In genomic region chr7:25066253-25066652, GRCh38 we compare ENCODE assay signal across 16 cellular contexts. TPM values are rescaled to one million over a fixed set of nuclear protein-coding genes. Genes with fewer than 3 reads are reported as not detected.
DNase-seq lines count a peak whose midpoint lies in the region; ATAC-seq, FAIRE-seq and TF ChIP-seq lines count a peak whose summit lies in the region.
"Had no signal": no experiment of that assay in that cellular context is flagged by ENCODE, and none has a peak within 500 bp of the region (broad histone marks: within the 10 kb centered on the region; RNA-seq: fewer than 3 reads in every experiment).

No MANE protein-coding gene starts in this region.

- no peaks in the 10 kb centered on the region for H3K36me3 Mint-ChIP-seq in activated CD8-positive, alpha-beta T cell treated with anti-CD3 and anti-CD28 coated beads for 36 hours (ENCODE audit: low read depth)
- no peaks in the 10 kb centered on the region for H3K36me3 Mint-ChIP-seq in activated CD8-positive, alpha-beta T cell treated with anti-CD3 and anti-CD28 coated beads, Interleukin-2, amount 10 ng/mL, durations not matched to agents 7 days and 5 days (ENCODE audit: low read depth)
- no peaks in the 10 kb centered on the region for H3K36me3 Mint-ChIP-seq in CD4-positive, CD25-positive, alpha-beta regulatory T cell
- H3K36me3 Mint-ChIP-seq in T-helper 17 cell (ENCODE audit: low read depth), result no peaks in the 10 kb centered on the region
- no peaks in the 10 kb centered on the region for H3K36me3 Mint-ChIP-seq in naive thymus-derived CD8-positive, alpha-beta T cell
- H3K36me3 Mint-ChIP-seq: CD4-positive, alpha-beta memory T cell had no signal

- no peak overlapping the region for H3K27ac ChIP-seq in CD4-positive, CD25-positive, alpha-beta regulatory T cell (ENCODE audit: insufficient read depth, low read length, poor library complexity, severe bottlenecking)
- H3K27ac ChIP-seq in keratinocyte (ENCODE audit: control insufficient read depth, insufficient read depth, low read length), result no peak overlapping the region

- CTCF ChIA-PET in activated CD8-positive, alpha-beta T cell treated with anti-CD3 and anti-CD28 coated beads for 36 hours (lab: Charles Lee), result interaction anchor here (7.3 kb wide), 1 partner anchor 254 kb away, joined by 66 read pairs; no protein-coding TSS in a partner anchor
- CTCF ChIA-PET in activated CD8-positive, alpha-beta T cell treated with anti-CD3 and anti-CD28 coated beads, Interleukin-2, amount 10 ng/mL, durations not matched to agents 7 days and 5 days (lab: Charles Lee), result interaction anchor here (3.0 to 4.7 kb wide), 2 partner anchors 245 to 253 kb away, joined by 18 to 27 read pairs; no protein-coding TSS in a partner anchor

- no peak overlapping the region for H3K4me2 ChIP-seq in keratinocyte (ENCODE audit: control insufficient read depth, extremely low read depth, insufficient read depth, low read depth, low read length)

- no peaks in the 10 kb centered on the region for H3K27me3 ChIP-seq in CD4-positive, CD25-positive, alpha-beta regulatory T cell (ENCODE audit: control insufficient read depth, insufficient read depth, low read length)
- no peaks in the 10 kb centered on the region for H3K27me3 ChIP-seq in keratinocyte (ENCODE audit: control insufficient read depth, extremely low read depth, insufficient read depth, low read length)

- no peaks in the 10 kb centered on the region for H3K9me3 Mint-ChIP-seq in activated CD8-positive, alpha-beta T cell treated with anti-CD3 and anti-CD28 coated beads for 36 hours
- no peaks in the 10 kb centered on the region for H3K9me3 Mint-ChIP-seq in activated CD8-positive, alpha-beta T cell treated with anti-CD3 and anti-CD28 coated beads, Interleukin-2, amount 10 ng/mL, durations not matched to agents 7 days and 5 days (ENCODE audit: insufficient read depth)
- no peaks in the 10 kb centered on the region for H3K9me3 Mint-ChIP-seq in CD4-positive, CD25-positive, alpha-beta regulatory T cell
- H3K9me3 Mint-ChIP-seq in naive thymus-derived CD8-positive, alpha-beta T cell, result no peaks in the 10 kb centered on the region

- DNase-seq in activated CD8-positive, alpha-beta T cell treated with anti-CD3 and anti-CD28 coated beads for 36 hours, result no peak
- no peak for DNase-seq in activated CD8-positive, alpha-beta T cell treated with anti-CD3 and anti-CD28 coated beads, Interleukin-2, amount 10 ng/mL, durations not matched to agents 7 days and 5 days
- no peak for DNase-seq in CD4-positive, CD25-positive, alpha-beta regulatory T cell
- DNase-seq in T-helper 17 cell (no peak), keratinocyte (ENCODE audit: low read depth, low spot score) (no peak), NCI-H2081 (lab: John Stamatoyannopoulos, UW) (no peak), hippocampal formation (lab: John Stamatoyannopoulos, UW) (no peak)
- DNase-seq in naive thymus-derived CD8-positive, alpha-beta T cell, result no peak
- DNase-seq: ACHN; C1 segment of cervical spinal cord; CD4-positive, alpha-beta memory T cell; DMS79 had no signal

- H3K4me1 ChIP-seq in CD4-positive, CD25-positive, alpha-beta regulatory T cell (ENCODE audit: control insufficient read depth, insufficient read depth, low read length, poor library complexity, severe bottlenecking), result peaks cover 3% of the 10 kb centered on the region
- H3K4me1 ChIP-seq in keratinocyte (ENCODE audit: control insufficient read depth, extremely low read depth, insufficient read depth, low read length), result no peaks in the 10 kb centered on the region

- H3K4me3 Mint-ChIP-seq in activated CD8-positive, alpha-beta T cell treated with anti-CD3 and anti-CD28 coated beads for 36 hours, result no peak overlapping the region
- no peak overlapping the region for H3K4me3 Mint-ChIP-seq in activated CD8-positive, alpha-beta T cell treated with anti-CD3 and anti-CD28 coated beads, Interleukin-2, amount 10 ng/mL, durations not matched to agents 7 days and 5 days
- H3K4me3 Mint-ChIP-seq in CD4-positive, CD25-positive, alpha-beta regulatory T cell, result no peak overlapping the region
- H3K4me3 Mint-ChIP-seq in T-helper 17 cell, result no peak overlapping the region
- H3K4me3 Mint-ChIP-seq in naive thymus-derived CD8-positive, alpha-beta T cell, result no peak overlapping the region
- H3K4me3 Mint-ChIP-seq: B cell; CD4-positive, alpha-beta memory T cell had no signal

- H3K27me3 Mint-ChIP-seq in activated CD8-positive, alpha-beta T cell treated with anti-CD3 and anti-CD28 coated beads for 36 hours, result no peaks in the 10 kb centered on the region
- peaks cover 9% of the 10 kb centered on the region for H3K27me3 Mint-ChIP-seq in activated CD8-positive, alpha-beta T cell treated with anti-CD3 and anti-CD28 coated beads, Interleukin-2, amount 10 ng/mL, durations not matched to agents 7 days and 5 days (ENCODE audit: low read depth)
- peaks cover 19% of the 10 kb centered on the region for H3K27me3 Mint-ChIP-seq in CD4-positive, CD25-positive, alpha-beta regulatory T cell
- H3K27me3 Mint-ChIP-seq in T-helper 17 cell, result peaks cover 14% of the 10 kb centered on the region
- peaks cover 0 to 2% (median 0%) of the 10 kb centered on the region in 5 donors for H3K27me3 Mint-ChIP-seq in naive thymus-derived CD8-positive, alpha-beta T cell

- peak; percentile 56 for ATAC-seq in activated CD8-positive, alpha-beta T cell treated with anti-CD3 and anti-CD28 coated beads for 36 hours
- ATAC-seq in activated CD8-positive, alpha-beta T cell treated with anti-CD3 and anti-CD28 coated beads, Interleukin-2, amount 10 ng/mL, durations not matched to agents 7 days and 5 days, result no peak
- ATAC-seq in CD4-positive, CD25-positive, alpha-beta regulatory T cell (ENCODE audit: low read depth in 2 of 2), result no peak
- no peak for ATAC-seq in T-helper 17 cell
- ATAC-seq in naive thymus-derived CD8-positive, alpha-beta T cell, result no peak
- ATAC-seq: GM12878 had no signal

- POLR2A ChIA-PET in activated CD8-positive, alpha-beta T cell treated with anti-CD3 and anti-CD28 coated beads for 36 hours (lab: Charles Lee), result interaction anchor here (0.8 kb wide), 1 partner anchor 26 kb away, joined by 3 read pairs; no protein-coding TSS in a partner anchor
- POLR2A ChIA-PET in activated CD8-positive, alpha-beta T cell treated with anti-CD3 and anti-CD28 coated beads, Interleukin-2, amount 10 ng/mL, durations not matched to agents 7 days and 5 days (lab: Charles Lee), result no interaction called here
- POLR2A ChIA-PET in naive thymus-derived CD8-positive, alpha-beta T cell (lab: Charles Lee), result no interaction called here

- H3K27ac Mint-ChIP-seq in activated CD8-positive, alpha-beta T cell treated with anti-CD3 and anti-CD28 coated beads for 36 hours, result no peak overlapping the region
- H3K27ac Mint-ChIP-seq in activated CD8-positive, alpha-beta T cell treated with anti-CD3 and anti-CD28 coated beads, Interleukin-2, amount 10 ng/mL, durations not matched to agents 7 days and 5 days, result no peak overlapping the region
- H3K27ac Mint-ChIP-seq in CD4-positive, CD25-positive, alpha-beta regulatory T cell, result peak overlapping the region in 2 of 3 donors; percentile 8 to 57
- H3K27ac Mint-ChIP-seq in T-helper 17 cell, result peak overlapping the region; percentile 59
- H3K27ac Mint-ChIP-seq in naive thymus-derived CD8-positive, alpha-beta T cell, result no peak overlapping the region
- H3K27ac Mint-ChIP-seq: B cell had no signal

- no peak overlapping the region for H2AFZ ChIP-seq in keratinocyte (ENCODE audit: control insufficient read depth, low read length)

- no peaks in the 10 kb centered on the region for H3K9me1 ChIP-seq in keratinocyte (ENCODE audit: control insufficient read depth, extremely low read depth, insufficient read depth, low read length)

- TF ChIP-seq CTCF in activated CD8-positive, alpha-beta T cell treated with anti-CD3 and anti-CD28 coated beads for 36 hours (IDR thresholded peaks at IDR 0.05), result no peak
- TF ChIP-seq CTCF in keratinocyte (optimal IDR thresholded peaks at IDR 0.05 in 1 of 3, IDR thresholded peaks at IDR 0.05 in 1 of 3, conservative IDR thresholded peaks at IDR 0.05 in 1 of 3; ENCODE audit: extremely low read depth in 1 of 3, insufficient read depth in 2 of 3, low read length in 3 of 3), result no peak

- H3K4me1 Mint-ChIP-seq in activated CD8-positive, alpha-beta T cell treated with anti-CD3 and anti-CD28 coated beads for 36 hours (ENCODE audit: low read depth), result peaks cover 6% of the 10 kb centered on the region
- H3K4me1 Mint-ChIP-seq in activated CD8-positive, alpha-beta T cell treated with anti-CD3 and anti-CD28 coated beads, Interleukin-2, amount 10 ng/mL, durations not matched to agents 7 days and 5 days (ENCODE audit: low read depth), result peaks cover 8% of the 10 kb centered on the region
- H3K4me1 Mint-ChIP-seq in CD4-positive, CD25-positive, alpha-beta regulatory T cell, result peaks cover 0 to 11% (median 4%) of the 10 kb centered on the region in 4 donors
- H3K4me1 Mint-ChIP-seq in T-helper 17 cell, result peaks cover 18% of the 10 kb centered on the region
- peaks cover 0 to 5% (median 0%) of the 10 kb centered on the region in 4 donors for H3K4me1 Mint-ChIP-seq in naive thymus-derived CD8-positive, alpha-beta T cell

- H3K9ac ChIP-seq in keratinocyte (ENCODE audit: control insufficient read depth, extremely low read depth, insufficient read depth, low read length), result no peak overlapping the region

- no peaks in the 10 kb centered on the region for H3K9me3 ChIP-seq in CD4-positive, CD25-positive, alpha-beta regulatory T cell (ENCODE audit: control insufficient read depth in 2 of 2, low read length in 2 of 2)
- no peaks in the 10 kb centered on the region for H3K9me3 ChIP-seq in T-helper 17 cell (ENCODE audit: control insufficient read depth, low read length, poor library complexity, severe bottlenecking)
- H3K9me3 ChIP-seq in keratinocyte (ENCODE audit: control insufficient read depth, low read depth, low read length), result no peaks in the 10 kb centered on the region
- H3K9me3 ChIP-seq: HAP-1 had no signal

- intact Hi-C loops in activated CD8-positive, alpha-beta T cell treated with anti-CD3 and anti-CD28 coated beads for 36 hours (cut with micrococcal nuclease), result loop anchor here (5.0 to 10.0 kb wide), 2 partner anchors 84 to 161 kb away; partner anchors contain the start of gene OSBPL3

- no peaks in the 10 kb centered on the region for H4K20me1 ChIP-seq in keratinocyte (ENCODE audit: control insufficient read depth, extremely low read depth, insufficient read depth, low read length)

- no peaks in the 10 kb centered on the region for H3K36me3 ChIP-seq in CD4-positive, CD25-positive, alpha-beta regulatory T cell (ENCODE audit: control insufficient read depth, insufficient read depth, low read length)
- H3K36me3 ChIP-seq in keratinocyte (ENCODE audit: control insufficient read depth in 2 of 2, extremely low read depth in 1 of 2, insufficient read depth in 2 of 2, low read length in 2 of 2), result no peaks in the 10 kb centered on the region
- H3K36me3 ChIP-seq: HAP-1 had no signal

- H3K4me3 ChIP-seq in CD4-positive, CD25-positive, alpha-beta regulatory T cell (ENCODE audit: low read depth, low read length), result no peak overlapping the region
- no peak overlapping the region for H3K4me3 ChIP-seq in keratinocyte (ENCODE audit: control insufficient read depth in 2 of 3, extremely low read depth in 1 of 3, insufficient read depth in 2 of 3, low read depth in 1 of 3, low read length in 3 of 3)
- H3K4me3 ChIP-seq: GM12878, HAP-1 had no signal

- dilution Hi-C loops in keratinocyte (cut with MboI; ENCODE audit: extremely low pct_ligation_motif_present, low sequenced_read_pairs), result no loop called here

- H3K79me2 ChIP-seq in keratinocyte (ENCODE audit: control insufficient read depth, insufficient read depth, low read length), result no peaks in the 10 kb centered on the region

- peak; percentile 44 for FAIRE-seq in keratinocyte (lab: Jason Lieb, UNC)
- FAIRE-seq: GM12878, H1 had no signal

RNA-seq across cellular contexts. Expression of gene CYCS, which starts 58.8 kb away (rescaled TPM):
- total RNA-seq in activated CD8-positive, alpha-beta T cell treated with anti-CD3 and anti-CD28 coated beads for 36 hours, result 100 to 1,000 TPM; 266 TPM
- total RNA-seq in activated CD8-positive, alpha-beta T cell treated with anti-CD3 and anti-CD28 coated beads, Interleukin-2, amount 10 ng/mL, durations not matched to agents 7 days and 5 days, result 100 to 1,000 TPM; 153 to 157 TPM
- total RNA-seq in CD4-positive, CD25-positive, alpha-beta regulatory T cell, result 186 TPM
- 100 to 1,000 TPM; 119 to 161 (median 136) TPM for polyA plus RNA-seq in CD4-positive, CD25-positive, alpha-beta regulatory T cell
- total RNA-seq in T-helper 17 cell, result 100 to 1,000 TPM; 141 to 143 TPM
- polyA plus RNA-seq in keratinocyte, result 83.6 to 176 TPM (median 94.7 TPM) in 3 replicates
- polyA plus RNA-seq in keratinocyte (2011; ENCODE audit: low read depth), result 220 TPM
- polyA plus RNA-seq in keratinocyte (2011; cell fraction: cytosol; rRNA removed), result 85.4 and 180 TPM in 2 replicates
- 45.5 and 59.1 TPM in 2 replicates for polyA plus RNA-seq in keratinocyte (2011; cell fraction: nucleus; rRNA removed)
- 112 and 146 TPM in 2 replicates for polyA plus RNA-seq in keratinocyte (2012; ENCODE audit: low replicate concordance)
- 5.7 to 44.6 TPM (median 14.2 TPM) in 3 replicates for polyA minus RNA-seq in keratinocyte
- 32.4 TPM for polyA minus RNA-seq in keratinocyte (2011; cell fraction: cytosol; rRNA and poly(A)+ RNA removed)
- 14.2 and 26.8 TPM in 2 replicates for polyA minus RNA-seq in keratinocyte (2011; cell fraction: nucleus; rRNA and poly(A)+ RNA removed)
- total RNA-seq in naive thymus-derived CD8-positive, alpha-beta T cell, result 10 to 100 TPM; 56.1 to 58.0 TPM
- polyA plus RNA-seq in naive thymus-derived CD8-positive, alpha-beta T cell, result 100 to 1,000 TPM in 2 of 3 donors, 10 to 100 TPM in 1; 95.4 to 121 (median 101) TPM

Comparison
In these comparisons a context has a peak if more than half of its experiments do, and no peak if none do; other contexts are left out.
1. H3K27ac Mint-ChIP-seq: peak in CD4-positive, CD25-positive, alpha-beta regulatory T cell (2 of 3) and T-helper 17 cell (single experiment); none in activated CD8-positive, alpha-beta T cell treated with anti-CD3 and anti-CD28 coated beads for 36 hours (single experiment), activated CD8-positive, alpha-beta T cell treated with anti-CD3 and anti-CD28 coated beads, Interleukin-2, amount 10 ng/mL, durations not matched to agents 7 days and 5 days (single experiment) and naive thymus-derived CD8-positive, alpha-beta T cell (0 of 10).